27 cellular contexts compared by ENCODE assay signal in the genomic region with DNA sequence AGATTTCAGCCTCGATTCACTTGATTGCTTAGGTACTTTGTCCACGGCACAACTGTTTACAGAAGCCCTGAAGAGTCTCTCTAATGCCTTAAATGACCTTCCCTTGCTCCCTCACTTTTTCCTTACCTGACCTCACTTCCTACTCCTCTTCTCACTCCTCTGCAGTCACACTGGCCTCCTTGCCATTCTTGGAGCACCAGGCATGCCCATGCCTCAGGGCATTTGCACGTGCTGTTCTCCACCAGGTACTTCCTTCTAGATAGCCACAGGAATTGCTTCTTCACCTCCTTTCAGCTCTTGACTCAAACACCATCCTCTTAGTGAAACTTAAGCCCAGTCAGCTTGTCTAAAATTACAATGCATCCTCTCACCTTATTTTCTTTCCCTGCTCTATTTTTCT.
"Had no signal": no experiment of that assay in that cellular context is flagged by ENCODE, and none has a peak within 500 bp of the region (broad histone marks: within the 10 kb centered on the region; RNA-seq: fewer than 3 reads in every experiment).

No MANE protein-coding gene starts in this region.

- ATAC-seq: activated CD4-positive, CD25-positive, alpha-beta regulatory T cell treated with anti-CD3 and anti-CD28 coated beads, Interleukin-2, amount 50 U/mL, for 24 hours; gastrocnemius medialis; left ventricle myocardium superior; right lobe of liver; stimulated activated naive CD8-positive, alpha-beta T cell treated with anti-CD3 and anti-CD28 coated beads, Interleukin-15, Interleukin-2, amounts not matched to agents 100 U/mL and 50 U/mL, for 24 hours had no signal

- H3K27me3 ChIP-seq: brain microvascular endothelial cell, gastrocnemius medialis, ovary, right lobe of liver, vagina had no signal

- H3K36me3 ChIP-seq: brain microvascular endothelial cell, gastrocnemius medialis, ovary, vagina, WERI-Rb-1 had no signal

- H3K4me3 Mint-ChIP-seq: activated naive CD4-positive, alpha-beta T cell treated with anti-CD3 and anti-CD28 coated beads for 36 hours; activated naive CD8-positive, alpha-beta T cell treated with anti-CD3 and anti-CD28 coated beads, Interleukin-2, amount 10 ng/mL, durations not matched to agents 7 days and 5 days; mesothelial cell of epicardium; naive B cell; T-helper 1 cell treated with Interleukin-12 subunit alpha and Interleukin-12 subunit beta and Interleukin-4 antibody, amounts not matched to agents 30 μg/mL and 1 μg/mL, for 36 hours; type B pancreatic cell had no signal

- H3K27ac Mint-ChIP-seq: activated naive CD4-positive, alpha-beta T cell treated with anti-CD3 and anti-CD28 coated beads for 36 hours; activated naive CD8-positive, alpha-beta T cell treated with anti-CD3 and anti-CD28 coated beads, Interleukin-2, amount 10 ng/mL, durations not matched to agents 7 days and 5 days; mesothelial cell of epicardium; progenitor cell of endocrine pancreas; T-helper 1 cell treated with Interleukin-12 subunit alpha and Interleukin-12 subunit beta and Interleukin-4 antibody, amounts not matched to agents 30 μg/mL and 1 μg/mL, for 36 hours; type B pancreatic cell had no signal

- H3K4me1 ChIP-seq: gastrocnemius medialis, vagina had no signal

- H3K9me3 Mint-ChIP-seq: activated naive CD4-positive, alpha-beta T cell treated with anti-CD3 and anti-CD28 coated beads for 36 hours; activated naive CD8-positive, alpha-beta T cell treated with anti-CD3 and anti-CD28 coated beads, Interleukin-2, amount 10 ng/mL, durations not matched to agents 7 days and 5 days; mesothelial cell of epicardium; naive B cell; T-helper 1 cell treated with Interleukin-12 subunit alpha and Interleukin-12 subunit beta and Interleukin-4 antibody, amounts not matched to agents 30 μg/mL and 1 μg/mL, for 36 hours; type B pancreatic cell had no signal

- H3K27me3 Mint-ChIP-seq: naive B cell, progenitor cell of endocrine pancreas, type B pancreatic cell had no signal

- H3K9me3 ChIP-seq: gastrocnemius medialis, ovary, right lobe of liver, thoracic aorta, vagina had no signal

- DNase-seq: activated CD4-positive, alpha-beta T cell treated with anti-CD3 and anti-CD28 coated beads for 48 hours; activated CD4-positive, alpha-beta T cell treated with anti-CD3 and anti-CD28 coated beads, Interleukin-2, amount 50 U/mL, for 48 hours; activated CD8-positive, alpha-beta memory T cell treated with anti-CD3 and anti-CD28 coated beads for 24 hours; activated effector memory CD4-positive, alpha-beta T cell treated with Interleukin-2 at 50 U/mL for 16 hours; activated naive CD4-positive, alpha-beta T cell treated with anti-CD3 and anti-CD28 coated beads for 36 hours; activated naive CD8-positive, alpha-beta T cell treated with anti-CD3 and anti-CD28 coated beads, Interleukin-2, amount 10 ng/mL, durations not matched to agents 7 days and 5 days; amniotic stem cell; brain microvascular endothelial cell; effector CD8-positive, alpha-beta T cell; erythroblast; gastrocnemius medialis; glutamatergic neuron; left ventricle myocardium superior; naive B cell; ovary; right lobe of liver; stimulated activated CD4-positive, alpha-beta T cell treated with anti-CD3 and anti-CD28 coated beads, Interleukin-2, amount 100 ng/mL, for 48 hours; stimulated activated naive CD8-positive, alpha-beta T cell treated with anti-CD3 and anti-CD28 coated beads, Interleukin-15, Interleukin-2, amounts not matched to agents 100 U/mL and 50 U/mL, for 24 hours; T1000; WERI-Rb-1 had no signal

- H3K36me3 Mint-ChIP-seq: activated naive CD8-positive, alpha-beta T cell treated with anti-CD3 and anti-CD28 coated beads, Interleukin-2, amount 10 ng/mL, durations not matched to agents 7 days and 5 days; mesothelial cell of epicardium; type B pancreatic cell had no signal

- H3K27ac ChIP-seq: brain microvascular endothelial cell, gastrocnemius medialis, ovary, right lobe of liver, thoracic aorta, vagina, WERI-Rb-1 had no signal

- H3K4me3 ChIP-seq: gastrocnemius medialis, ovary, right lobe of liver, thoracic aorta, vagina had no signal
